23 cellular contexts compared by ENCODE assay signal in the genomic region with DNA sequence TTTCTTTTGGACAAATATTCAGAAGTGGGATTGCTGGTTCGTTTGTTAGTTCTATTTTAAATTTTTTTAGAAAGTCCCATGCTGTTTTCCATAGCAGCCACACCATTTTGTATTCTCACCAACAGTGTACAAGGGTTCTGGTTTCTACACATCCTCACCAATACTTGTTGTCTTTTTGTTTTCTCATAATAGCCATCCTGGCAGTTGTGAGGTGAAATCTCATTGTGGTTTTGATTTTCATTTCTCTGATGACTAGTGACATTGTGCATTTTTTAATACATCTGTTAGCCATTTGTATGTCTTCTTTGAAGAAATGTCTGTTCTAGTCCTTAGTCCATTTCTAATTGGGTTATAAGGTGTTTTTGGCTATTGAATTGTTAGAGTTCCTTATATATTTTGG.
"Had no signal": no experiment of that assay in that cellular context is flagged by ENCODE, and none has a peak within 500 bp of the region (broad histone marks: within the 10 kb centered on the region; RNA-seq: fewer than 3 reads in every experiment).

No MANE protein-coding gene starts in this region.

- H3K36me3 ChIP-seq: MG63, Peyer's patch, SJCRH30 had no signal

- DNase-seq: activated CD4-positive, alpha-beta memory T cell treated with anti-CD3 and anti-CD28 coated beads, Interleukin-2, amount 10 ng/mL, durations not matched to agents 7 days and 5 days; activated CD4-positive, alpha-beta T cell treated with anti-CD3 and anti-CD28 coated beads, Interleukin-2, amount 50 U/mL, for 1 hour; activated CD4-positive, CD25-positive, alpha-beta regulatory T cell; activated CD8-positive, alpha-beta memory T cell treated with anti-CD3 and anti-CD28 coated beads, Interleukin-2, amount 50 U/mL, for 48 hours; activated naive CD4-positive, alpha-beta T cell; activated T-cell treated with anti-CD3 and anti-CD28 coated beads, Interleukin-2, amount 50 U/mL, for 1 hour; amygdala; MG63; NCI-H1105; NCI-H1436; NCI-H1694 treated with DMSO at 0.1 percent for 48 hours; NCI-H2029 treated with DMSO at 0.1 percent for 48 hours; NCI-H510A treated with DMSO at 0.1 percent for 48 hours; Peyer's patch; Right ventricle myocardium superior; SJCRH30; SK-N-SH; T-helper 1 cell had no signal

- H3K27ac ChIP-seq: Peyer's patch, RWPE1, SJCRH30, VCaP had no signal

- H3K9me3 Mint-ChIP-seq: activated CD4-positive, alpha-beta memory T cell treated with anti-CD3 and anti-CD28 coated beads, Interleukin-2, amount 10 ng/mL, durations not matched to agents 7 days and 5 days; central memory CD8-positive, alpha-beta T cell had no signal

- H3K4me1 Mint-ChIP-seq: central memory CD8-positive, alpha-beta T cell had no signal

- H3K4me1 ChIP-seq: Peyer's patch, SJCRH30 had no signal

- H3K4me3 Mint-ChIP-seq: activated CD4-positive, alpha-beta memory T cell treated with anti-CD3 and anti-CD28 coated beads, Interleukin-2, amount 10 ng/mL, durations not matched to agents 7 days and 5 days; activated naive CD8-positive, alpha-beta T cell; brain; central memory CD8-positive, alpha-beta T cell had no signal

- H3K4me2 ChIP-seq: SK-N-SH had no signal

- H3K27me3 ChIP-seq: MG63, Peyer's patch, SJCRH30 had no signal

- H3K27ac Mint-ChIP-seq: activated CD4-positive, alpha-beta memory T cell treated with anti-CD3 and anti-CD28 coated beads, Interleukin-2, amount 10 ng/mL, durations not matched to agents 7 days and 5 days; activated naive CD8-positive, alpha-beta T cell had no signal

- H3K4me3 ChIP-seq: MG63, Peyer's patch, SJCRH30 had no signal

- H3K27me3 Mint-ChIP-seq: activated naive CD8-positive, alpha-beta T cell; brain had no signal

- H3K9ac ChIP-seq: SK-N-SH had no signal
